ENCODE assay signal across 19 cellular contexts in genomic region chr2:128377071-128377910, GRCh38. TPM values are rescaled to one million over a fixed set of nuclear protein-coding genes. Genes with fewer than 3 reads are reported as not detected.
DNase-seq lines count a peak whose midpoint lies in the region; ATAC-seq and TF ChIP-seq lines count a peak whose summit lies in the region.
"Had no signal": no experiment of that assay in that cellular context is flagged by ENCODE, and none has a peak within 500 bp of the region (broad histone marks: within the 10 kb centered on the region; RNA-seq: fewer than 3 reads in every experiment).

No MANE protein-coding gene starts in this region.

- no peak for TF ChIP-seq EP300 in tibial nerve (IDR thresholded peaks at IDR 0.05)

- H3K27ac Mint-ChIP-seq in activated naive CD4-positive, alpha-beta T cell treated with anti-CD3 and anti-CD28 coated beads, Interleukin-2, amount 10 ng/mL, durations not matched to agents 7 days and 5 days: peak overlapping the region; percentile 11
- H3K27ac Mint-ChIP-seq in brain: peak overlapping the region in 3 of 5 experiments; percentile 72 to 92 (median 90)
- H3K27ac Mint-ChIP-seq in activated CD4-positive, alpha-beta memory T cell treated with anti-CD3 and anti-CD28 coated beads, Interleukin-2, amount 10 ng/mL, durations not matched to agents 7 days and 5 days: no peak overlapping the region
- H3K27ac Mint-ChIP-seq: activated naive CD4-positive, alpha-beta T cell treated with anti-CD3 and anti-CD28 coated beads for 36 hours; neural progenitor cell; T-cell had no signal

- H3K27me3 ChIP-seq in lower lobe of right lung (ENCODE audit: low read depth) (no peaks in the 10 kb centered on the region), tibial nerve (no peaks in the 10 kb centered on the region)
- H3K27me3 ChIP-seq: neural progenitor cell had no signal

- H3K4me3 Mint-ChIP-seq in activated naive CD4-positive, alpha-beta T cell treated with anti-CD3 and anti-CD28 coated beads, Interleukin-2, amount 10 ng/mL, durations not matched to agents 7 days and 5 days: no peak overlapping the region
- H3K4me3 Mint-ChIP-seq in brain: no peak overlapping the region
- no peak overlapping the region for H3K4me3 Mint-ChIP-seq in activated CD4-positive, alpha-beta memory T cell treated with anti-CD3 and anti-CD28 coated beads, Interleukin-2, amount 10 ng/mL, durations not matched to agents 7 days and 5 days
- H3K4me3 Mint-ChIP-seq: activated naive CD4-positive, alpha-beta T cell treated with anti-CD3 and anti-CD28 coated beads for 36 hours; neural progenitor cell; T-cell had no signal

- CTCF ChIA-PET in activated naive CD4-positive, alpha-beta T cell treated with anti-CD3 and anti-CD28 coated beads, Interleukin-2, amount 10 ng/mL, durations not matched to agents 7 days and 5 days (lab: Charles Lee): no interaction called here
- CTCF ChIA-PET in activated CD4-positive, alpha-beta memory T cell treated with anti-CD3 and anti-CD28 coated beads, Interleukin-2, amount 10 ng/mL, durations not matched to agents 7 days and 5 days (lab: Charles Lee): no interaction called here

- H3K9me3 ChIP-seq in lower lobe of right lung (no peaks in the 10 kb centered on the region), tibial nerve (no peaks in the 10 kb centered on the region), mucosa of descending colon (no peaks in the 10 kb centered on the region)
- H3K9me3 ChIP-seq: A549 had no signal

- peaks cover 29% of the 10 kb centered on the region for H3K27me3 Mint-ChIP-seq in activated naive CD4-positive, alpha-beta T cell treated with anti-CD3 and anti-CD28 coated beads, Interleukin-2, amount 10 ng/mL, durations not matched to agents 7 days and 5 days
- H3K27me3 Mint-ChIP-seq in brain: peaks cover 7% of the 10 kb centered on the region
- H3K27me3 Mint-ChIP-seq in activated CD4-positive, alpha-beta memory T cell treated with anti-CD3 and anti-CD28 coated beads, Interleukin-2, amount 10 ng/mL, durations not matched to agents 7 days and 5 days: peaks cover 1% of the 10 kb centered on the region

- WGBS in tibial nerve, 2 donors: 84 to 93% methylated on average over 15 to 16 of the region's 16 CpGs

- H3K27ac ChIP-seq in lower lobe of right lung (peak overlapping the region; percentile 82), tibial nerve (peak overlapping the region in 3 of 4 donors; percentile 58 to 80 (median 67))
- H3K27ac ChIP-seq: A549, neural progenitor cell had no signal

- no peaks in the 10 kb centered on the region for H3K36me3 Mint-ChIP-seq in activated naive CD4-positive, alpha-beta T cell treated with anti-CD3 and anti-CD28 coated beads, Interleukin-2, amount 10 ng/mL, durations not matched to agents 7 days and 5 days
- no peaks in the 10 kb centered on the region for H3K36me3 Mint-ChIP-seq in brain
- H3K36me3 Mint-ChIP-seq in activated CD4-positive, alpha-beta memory T cell treated with anti-CD3 and anti-CD28 coated beads, Interleukin-2, amount 10 ng/mL, durations not matched to agents 7 days and 5 days (ENCODE audit: low read depth): no peaks in the 10 kb centered on the region
- H3K36me3 Mint-ChIP-seq: neural progenitor cell, T-cell had no signal

- H3K36me3 ChIP-seq in lower lobe of right lung (no peaks in the 10 kb centered on the region), tibial nerve (no peaks in the 10 kb centered on the region), mucosa of descending colon (ENCODE audit: low read depth) (no peaks in the 10 kb centered on the region)
- H3K36me3 ChIP-seq: neural progenitor cell had no signal

- no peak for TF ChIP-seq POLR2A in tibial nerve (IDR thresholded peaks at IDR 0.05)

- intact Hi-C loops in lower lobe of right lung (cut with DNase I): no loop called here
- intact Hi-C loops in mucosa of descending colon (cut with DNase I, micrococcal nuclease): no loop called here

- ATAC-seq in lower lobe of right lung (no peak), mucosa of descending colon (no peak)
- ATAC-seq: A549, T-cell had no signal

- no peak for DNase-seq in activated naive CD4-positive, alpha-beta T cell treated with anti-CD3 and anti-CD28 coated beads, Interleukin-2, amount 10 ng/mL, durations not matched to agents 7 days and 5 days
- DNase-seq in activated naive CD4-positive, alpha-beta T cell treated with Interleukin-2 at 50 U/mL for 16 hours: no peak
- DNase-seq in lower lobe of right lung: peak; percentile 33
- no peak for DNase-seq in tibial nerve (ENCODE audit: low spot score in 2 of 2)
- DNase-seq in activated CD4-positive, alpha-beta memory T cell treated with anti-CD3 and anti-CD28 coated beads, Interleukin-2, amount 10 ng/mL, durations not matched to agents 7 days and 5 days: no peak
- DNase-seq in NCI-H2081 (lab: John Stamatoyannopoulos, UW): no peak
- no peak for DNase-seq in mucosa of descending colon
- DNase-seq: activated CD4-positive, alpha-beta T cell treated with anti-CD3 and anti-CD28 coated beads, Interleukin-2, amount 50 U/mL, for 4 hours; activated naive CD4-positive, alpha-beta T cell treated with anti-CD3 and anti-CD28 coated beads for 36 hours; cerebellar nuclear complex; effector memory CD4-positive, alpha-beta T cell; NCI-H1417; NCI-H526; SHP77 treated with DMSO at 0.1 percent for 48 hours; stimulated activated CD4-positive, alpha-beta T cell treated with anti-CD3 and anti-CD28 coated beads, Interleukin-12 subunit alpha, Interleukin-12 subunit beta, amount 100 ng/mL, for 4 hours had no signal

- H3K9me3 Mint-ChIP-seq in activated naive CD4-positive, alpha-beta T cell treated with anti-CD3 and anti-CD28 coated beads, Interleukin-2, amount 10 ng/mL, durations not matched to agents 7 days and 5 days: no peaks in the 10 kb centered on the region
- peaks cover 0 to 3% (median 0%) of the 10 kb centered on the region in 5 experiments for H3K9me3 Mint-ChIP-seq in brain
- no peaks in the 10 kb centered on the region for H3K9me3 Mint-ChIP-seq in activated CD4-positive, alpha-beta memory T cell treated with anti-CD3 and anti-CD28 coated beads, Interleukin-2, amount 10 ng/mL, durations not matched to agents 7 days and 5 days
- H3K9me3 Mint-ChIP-seq: activated naive CD4-positive, alpha-beta T cell treated with anti-CD3 and anti-CD28 coated beads for 36 hours; neural progenitor cell; T-cell had no signal

- H3K4me3 ChIP-seq in lower lobe of right lung: no peak overlapping the region
- no peak overlapping the region for H3K4me3 ChIP-seq in tibial nerve
- no peak overlapping the region for H3K4me3 ChIP-seq in mucosa of descending colon
- H3K4me3 ChIP-seq: A549, neural progenitor cell had no signal

- peaks cover 72% of the 10 kb centered on the region for H3K4me1 ChIP-seq in lower lobe of right lung
- peaks cover 0 to 48% (median 22%) of the 10 kb centered on the region in 4 donors for H3K4me1 ChIP-seq in tibial nerve
- no peaks in the 10 kb centered on the region for H3K4me1 ChIP-seq in mucosa of descending colon (ENCODE audit: low read depth)
- H3K4me1 ChIP-seq: A549 had no signal

- peaks cover 10% of the 10 kb centered on the region for H3K4me1 Mint-ChIP-seq in activated naive CD4-positive, alpha-beta T cell treated with anti-CD3 and anti-CD28 coated beads, Interleukin-2, amount 10 ng/mL, durations not matched to agents 7 days and 5 days
- peaks cover 72% of the 10 kb centered on the region for H3K4me1 Mint-ChIP-seq in brain
- peaks cover 8% of the 10 kb centered on the region for H3K4me1 Mint-ChIP-seq in activated CD4-positive, alpha-beta memory T cell treated with anti-CD3 and anti-CD28 coated beads, Interleukin-2, amount 10 ng/mL, durations not matched to agents 7 days and 5 days

- POLR2A ChIA-PET in activated CD4-positive, alpha-beta memory T cell treated with anti-CD3 and anti-CD28 coated beads, Interleukin-2, amount 10 ng/mL, durations not matched to agents 7 days and 5 days (lab: Charles Lee): no interaction called here

- no peak for TF ChIP-seq CTCF in brain (conservative IDR thresholded peaks at IDR 0.05)
- no peak for TF ChIP-seq CTCF in lower lobe of right lung (IDR thresholded peaks at IDR 0.05)
- TF ChIP-seq CTCF in tibial nerve (IDR thresholded peaks at IDR 0.05): no peak
- no peak for TF ChIP-seq CTCF in mucosa of descending colon (IDR thresholded peaks at IDR 0.05)

RNA-seq across cellular contexts. Expression of gene HS6ST1, which starts 58.6 kb away (rescaled TPM):
- 64.3 TPM for polyA plus RNA-seq in brain (ENCODE audit: insufficient read depth, low read depth, low replicate concordance)
- total RNA-seq in lower lobe of right lung: 26.3 TPM
- total RNA-seq in tibial nerve: 10 to 100 TPM; 21.6 to 51.6 (median 39.3) TPM
- total RNA-seq in activated CD4-positive, alpha-beta memory T cell treated with anti-CD3 and anti-CD28 coated beads, Interleukin-2, amount 10 ng/mL, durations not matched to agents 7 days and 5 days: 1 to 10 TPM; 6.2 to 6.8 TPM
- total RNA-seq in mucosa of descending colon: 10 to 100 TPM; 30.8 to 39.6 (median 32.2) TPM
